19 cellular contexts compared by ENCODE assay signal in genomic region chr22:44860311-44860710, GRCh38.
DNase-seq lines count a peak whose midpoint lies in the region; ATAC-seq and TF ChIP-seq lines count a peak whose summit lies in the region.
"Had no signal": no experiment of that assay in that cellular context is flagged by ENCODE, and none has a peak within 500 bp of the region (broad histone marks: within the 10 kb centered on the region; RNA-seq: fewer than 3 reads in every experiment).

No MANE protein-coding gene starts in this region.

- no peaks in the 10 kb centered on the region for H3F3A ChIP-seq in neural progenitor cell (ENCODE audit: low read depth)

- H3K4me3 ChIP-seq in H7 (ENCODE audit: insufficient read depth, low read depth, low read length) (no peak overlapping the region), neural progenitor cell (no peak overlapping the region), esophagus muscularis mucosa (no peak overlapping the region)
- H3K4me3 ChIP-seq: SJSA1 had no signal

- H3K36me3 Mint-ChIP-seq in WTC11 (peaks cover 31% of the 10 kb centered on the region), neural progenitor cell (peaks cover 9% of the 10 kb centered on the region)
- H3K36me3 Mint-ChIP-seq: CD4-positive, alpha-beta memory T cell had no signal

- H3K4me2 ChIP-seq in neural progenitor cell, result no peak overlapping the region

- POLR2A ChIA-PET in WTC11 (lab: Charles Lee), result no interaction called here

- H3K4me1 ChIP-seq in neural progenitor cell (peaks cover 3% of the 10 kb centered on the region), esophagus muscularis mucosa (no peaks in the 10 kb centered on the region)
- H3K4me1 ChIP-seq: SJSA1 had no signal

- CTCF ChIA-PET in WTC11 (lab: Charles Lee), result no interaction called here

- 0 out of 2 replicates have a peak, but pooled peaks cover 3% of the 10 kb centered on the region for H3K4me1 Mint-ChIP-seq in WTC11
- peaks cover 2% of the 10 kb centered on the region for H3K4me1 Mint-ChIP-seq in neural progenitor cell
- H3K4me1 Mint-ChIP-seq: CD4-positive, alpha-beta memory T cell had no signal

- H4K20me1 ChIP-seq in neural progenitor cell (ENCODE audit: low read depth), result no peaks in the 10 kb centered on the region

- peaks cover 2% of the 10 kb centered on the region for H3K36me3 ChIP-seq in H7 (replicated peaks; ENCODE audit: control insufficient read depth, insufficient read depth, low read length)
- H3K36me3 ChIP-seq in neural progenitor cell, result no peaks in the 10 kb centered on the region
- no peaks in the 10 kb centered on the region for H3K36me3 ChIP-seq in esophagus muscularis mucosa
- H3K36me3 ChIP-seq: SJSA1 had no signal

- H3K9me3 ChIP-seq in neural progenitor cell (ENCODE audit: low read depth) (no peaks in the 10 kb centered on the region), esophagus muscularis mucosa (no peaks in the 10 kb centered on the region)
- H3K9me3 ChIP-seq: SJSA1 had no signal

- TF ChIP-seq EP300 in esophagus muscularis mucosa (IDR thresholded peaks at IDR 0.05), result no peak

- H3K4me3 Mint-ChIP-seq in WTC11 (no peak overlapping the region), neural progenitor cell (peak overlapping the region; percentile 50)
- H3K4me3 Mint-ChIP-seq: CD4-positive, alpha-beta memory T cell had no signal

- TF ChIP-seq POLR2A in esophagus muscularis mucosa (IDR thresholded peaks at IDR 0.05; ENCODE audit: low read depth), result no peak

- no peak overlapping the region for H2AFZ ChIP-seq in neural progenitor cell (replicated peaks)

- H3K27ac Mint-ChIP-seq in WTC11 (0 out of 2 replicates have a peak overlapping the region, but pooled peaks have one; percentile 78), neural progenitor cell (peak overlapping the region; percentile 79)
- H3K27ac Mint-ChIP-seq: CD4-positive, alpha-beta memory T cell had no signal

- H3K9me3 Mint-ChIP-seq in WTC11 (no peaks in the 10 kb centered on the region), neural progenitor cell (no peaks in the 10 kb centered on the region)

- TF ChIP-seq CTCF in WTC11 (IDR thresholded peaks at IDR 0.05) (no peak), neural progenitor cell (IDR thresholded peaks at IDR 0.05) (no peak), esophagus muscularis mucosa (IDR thresholded peaks at IDR 0.05) (no peak)

- no peak for ATAC-seq in WTC11
- no peak for ATAC-seq in GM18907 (IDR thresholded peaks at IDR 0.05; ENCODE audit: unreplicated experiment)
- ATAC-seq: Right ventricle myocardium inferior had no signal

- no peaks in the 10 kb centered on the region for H3K27me3 Mint-ChIP-seq in WTC11 (ENCODE audit: low read depth)
- peaks cover 4% of the 10 kb centered on the region for H3K27me3 Mint-ChIP-seq in neural progenitor cell (ENCODE audit: insufficient read depth, low read depth)

- 80% methylated on average over 6 of the region's 6 CpGs for WGBS in esophagus muscularis mucosa

- H3K27ac ChIP-seq in neural progenitor cell (no peak overlapping the region), esophagus muscularis mucosa (replicated peaks in 1 of 4) (no peak overlapping the region)
- H3K27ac ChIP-seq: SJSA1 had no signal

- DNase-seq in H7 (peak; percentile 10), NCI-H82 (lab: John Stamatoyannopoulos, UW) (peak; percentile 85), WTC11 (ENCODE audit: low spot score) (no peak), neural progenitor cell (ENCODE audit: low spot score) (no peak), NCI-H2107 treated with DMSO at 0.1 percent for 48 hours (lab: John Stamatoyannopoulos, UW; ENCODE audit: unreplicated experiment) (no peak), esophagus muscularis mucosa (ENCODE audit: extremely low spot score) (no peak)
- DNase-seq in activated CD4-positive, CD25-positive, alpha-beta regulatory T cell treated with anti-CD3 and anti-CD28 coated beads, Interleukin-2, amount 50 U/mL, for 72 hours, result no peak
- DNase-seq: C1 segment of cervical spinal cord; CD4-positive, alpha-beta memory T cell; DMS79 treated with DMSO at 0.1 percent for 48 hours; GF-D8; NCI-H1092 treated with DMSO at 0.1 percent for 48 hours; NCI-H1436; NCI-H187 treated with DMSO at 0.1 percent for 48 hours; NCI-H2107; NCI-H446 treated with DMSO at 0.1 percent for 48 hours had no signal

- no peaks in the 10 kb centered on the region for H3K79me2 ChIP-seq in neural progenitor cell (ENCODE audit: low read depth)

- H3K27me3 ChIP-seq in H7 (ENCODE audit: control insufficient read depth, insufficient read depth, low read length) (no peaks in the 10 kb centered on the region), neural progenitor cell (no peaks in the 10 kb centered on the region), esophagus muscularis mucosa (peaks cover 0 to 9% (median 0%) of the 10 kb centered on the region in 4 donors)
- H3K27me3 ChIP-seq: SJSA1 had no signal

- intact Hi-C loops in esophagus muscularis mucosa (cut with DNase I), result no loop called here

- no peak overlapping the region for H3K9ac ChIP-seq in neural progenitor cell

TF ChIP-seq in WTC11, 78 proteins besides CTCF, POLR2A, EP300 and RAD21:
- no peak for TF ChIP-seq ZSCAN18 (CRISPR knock-in tag; IDR thresholded peaks at IDR 0.05)
- no peak for TF ChIP-seq PRDM15 (CRISPR knock-in tag; IDR thresholded peaks at IDR 0.05)
- TF ChIP-seq ZNF317 (CRISPR knock-in tag; IDR thresholded peaks at IDR 0.05; ENCODE audit: borderline replicate concordance, low read depth), result no peak
- TF ChIP-seq ZNF512 (CRISPR knock-in tag; IDR thresholded peaks at IDR 0.05; ENCODE audit: borderline replicate concordance), result no peak
- TF ChIP-seq ZNF281 (CRISPR knock-in tag; IDR thresholded peaks at IDR 0.05), result no peak
- TF ChIP-seq NFE2L1 (CRISPR knock-in tag; IDR thresholded peaks at IDR 0.05), result no peak

Comparison
In these comparisons a context has a peak if more than half of its experiments do, and no peak if none do; other contexts are left out.
1. DNase-seq: peak in H7 (single experiment) and NCI-H82 (single experiment); none in WTC11 (single experiment), neural progenitor cell (single experiment), NCI-H2107 treated with DMSO at 0.1 percent for 48 hours (single experiment), esophagus muscularis mucosa (single experiment) and activated CD4-positive, CD25-positive, alpha-beta regulatory T cell treated with anti-CD3 and anti-CD28 coated beads, Interleukin-2, amount 50 U/mL, for 72 hours (single experiment).